1 cellular context compared by ENCODE assay signal in genomic region chr1:59730759-59731478, GRCh38.
TF ChIP-seq lines count a peak whose summit lies in the region.

No MANE protein-coding gene starts in this region.

TF ChIP-seq in K562, 482 proteins besides CTCF, POLR2A, EP300 and RAD21 (continued from another document and continues in another):
- TF ChIP-seq TSHZ1 (CRISPR knock-in tag; IDR thresholded peaks at IDR 0.05) (no peak), DLX4 (CRISPR knock-in tag; IDR thresholded peaks at IDR 0.05) (no peak), C11orf30 (IDR thresholded peaks at IDR 0.05; ENCODE audit: low read depth) (peak; percentile 98), POLR2H (tag; IDR thresholded peaks at IDR 0.05; ENCODE audit: low read depth) (no peak), SMARCB1 (IDR thresholded peaks at IDR 0.05; ENCODE audit: insufficient read length, low read depth) (no peak), HMGXB4 (CRISPR knock-in tag; IDR thresholded peaks at IDR 0.05) (no peak), TAF9B (IDR thresholded peaks at IDR 0.05; ENCODE audit: partially characterized antibody) (peak; percentile 21), DACH1 (IDR thresholded peaks at IDR 0.05; ENCODE audit: partially characterized antibody) (no peak), HDGF (IDR thresholded peaks at IDR 0.05) (no peak), ZNF561 (CRISPR knock-in tag; conservative IDR thresholded peaks at IDR 0.05) (no peak), CREM (IDR thresholded peaks at IDR 0.05; ENCODE audit: low read depth) (no peak), HCFC1 (IDR thresholded peaks at IDR 0.05; ENCODE audit: low read depth, low read length) (no peak), ZNF785 (CRISPR knock-in tag; IDR thresholded peaks at IDR 0.05) (no peak), FOXM1 (IDR thresholded peaks at IDR 0.05; ENCODE audit: low read depth) (no peak), FOXM1 (CRISPR knock-in tag; IDR thresholded peaks at IDR 0.05; ENCODE audit: low read depth) (no peak), FIP1L1 (IDR thresholded peaks at IDR 0.05; ENCODE audit: low read depth, low read length, poor library complexity, severe bottlenecking) (no peak), ZNF184 (CRISPR knock-in tag; IDR thresholded peaks at IDR 0.05) (no peak), ZBTB2 (IDR thresholded peaks at IDR 0.05) (no peak), BRCA1 (IDR thresholded peaks at IDR 0.05) (no peak), BRCA1 (CRISPR knock-in tag; IDR thresholded peaks at IDR 0.05) (no peak), RBM22 (IDR thresholded peaks at IDR 0.05; ENCODE audit: low read depth, low read length, poor library complexity, severe bottlenecking) (no peak), ZSCAN29 (IDR thresholded peaks at IDR 0.05) (no peak), ZBTB7A (IDR thresholded peaks at IDR 0.05; ENCODE audit: borderline replicate concordance, control insufficient read depth, low read depth, low read length) (no peak), KAT7 (CRISPR knock-in tag; IDR thresholded peaks at IDR 0.05; ENCODE audit: borderline replicate concordance) (no peak), GATAD2B (IDR thresholded peaks at IDR 0.05; ENCODE audit: borderline replicate concordance) (no peak), ZNF12 (CRISPR knock-in tag; IDR thresholded peaks at IDR 0.05) (no peak), TBL1XR1 (IDR thresholded peaks at IDR 0.05; ENCODE audit: low read length in 2 of 2) (no peak), SMC3 (conservative IDR thresholded peaks at IDR 0.05; ENCODE audit: insufficient read depth, low read depth, low read length) (no peak), TAF15 (IDR thresholded peaks at IDR 0.05; ENCODE audit: low read depth, low read length) (no peak), ZNF324 (CRISPR knock-in tag; IDR thresholded peaks at IDR 0.05) (no peak), BCL6 (CRISPR knock-in tag; IDR thresholded peaks at IDR 0.05) (no peak), ZNF253 (CRISPR knock-in tag; conservative IDR thresholded peaks at IDR 0.05) (no peak), TARDBP (IDR thresholded peaks at IDR 0.05) (no peak), ZNF212 (CRISPR knock-in tag; IDR thresholded peaks at IDR 0.05) (no peak), PKNOX1 (IDR thresholded peaks at IDR 0.05) (peak; percentile 92), ZNF764 (CRISPR knock-in tag; IDR thresholded peaks at IDR 0.05; ENCODE audit: low read depth) (no peak), FOXP1 (CRISPR knock-in tag; IDR thresholded peaks at IDR 0.05) (no peak), MXI1 (IDR thresholded peaks at IDR 0.05; ENCODE audit: low read depth, low read length) (no peak), POLR3G (IDR thresholded peaks at IDR 0.05; ENCODE audit: extremely low read depth, insufficient read length, insufficient replicate concordance) (no peak), PHTF2 (CRISPR knock-in tag; IDR thresholded peaks at IDR 0.05) (no peak), ARID1B (IDR thresholded peaks at IDR 0.05) (peak; percentile 78), ZNF239 (CRISPR knock-in tag; IDR thresholded peaks at IDR 0.05) (no peak)
- TF ChIP-seq, protein P1, sequence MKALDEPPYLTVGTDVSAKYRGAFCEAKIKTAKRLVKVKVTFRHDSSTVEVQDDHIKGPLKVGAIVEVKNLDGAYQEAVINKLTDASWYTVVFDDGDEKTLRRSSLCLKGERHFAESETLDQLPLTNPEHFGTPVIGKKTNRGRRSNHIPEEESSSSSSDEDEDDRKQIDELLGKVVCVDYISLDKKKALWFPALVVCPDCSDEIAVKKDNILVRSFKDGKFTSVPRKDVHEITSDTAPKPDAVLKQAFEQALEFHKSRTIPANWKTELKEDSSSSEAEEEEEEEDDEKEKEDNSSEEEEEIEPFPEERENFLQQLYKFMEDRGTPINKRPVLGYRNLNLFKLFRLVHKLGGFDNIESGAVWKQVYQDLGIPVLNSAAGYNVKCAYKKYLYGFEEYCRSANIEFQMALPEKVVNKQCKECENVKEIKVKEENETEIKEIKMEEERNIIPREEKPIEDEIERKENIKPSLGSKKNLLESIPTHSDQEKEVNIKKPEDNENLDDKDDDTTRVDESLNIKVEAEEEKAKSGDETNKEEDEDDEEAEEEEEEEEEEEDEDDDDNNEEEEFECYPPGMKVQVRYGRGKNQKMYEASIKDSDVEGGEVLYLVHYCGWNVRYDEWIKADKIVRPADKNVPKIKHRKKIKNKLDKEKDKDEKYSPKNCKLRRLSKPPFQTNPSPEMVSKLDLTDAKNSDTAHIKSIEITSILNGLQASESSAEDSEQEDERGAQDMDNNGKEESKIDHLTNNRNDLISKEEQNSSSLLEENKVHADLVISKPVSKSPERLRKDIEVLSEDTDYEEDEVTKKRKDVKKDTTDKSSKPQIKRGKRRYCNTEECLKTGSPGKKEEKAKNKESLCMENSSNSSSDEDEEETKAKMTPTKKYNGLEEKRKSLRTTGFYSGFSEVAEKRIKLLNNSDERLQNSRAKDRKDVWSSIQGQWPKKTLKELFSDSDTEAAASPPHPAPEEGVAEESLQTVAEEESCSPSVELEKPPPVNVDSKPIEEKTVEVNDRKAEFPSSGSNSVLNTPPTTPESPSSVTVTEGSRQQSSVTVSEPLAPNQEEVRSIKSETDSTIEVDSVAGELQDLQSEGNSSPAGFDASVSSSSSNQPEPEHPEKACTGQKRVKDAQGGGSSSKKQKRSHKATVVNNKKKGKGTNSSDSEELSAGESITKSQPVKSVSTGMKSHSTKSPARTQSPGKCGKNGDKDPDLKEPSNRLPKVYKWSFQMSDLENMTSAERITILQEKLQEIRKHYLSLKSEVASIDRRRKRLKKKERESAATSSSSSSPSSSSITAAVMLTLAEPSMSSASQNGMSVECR (CRISPR knock-in tag; IDR thresholded peaks at IDR 0.05): no peak
- TF ChIP-seq, protein P2, sequence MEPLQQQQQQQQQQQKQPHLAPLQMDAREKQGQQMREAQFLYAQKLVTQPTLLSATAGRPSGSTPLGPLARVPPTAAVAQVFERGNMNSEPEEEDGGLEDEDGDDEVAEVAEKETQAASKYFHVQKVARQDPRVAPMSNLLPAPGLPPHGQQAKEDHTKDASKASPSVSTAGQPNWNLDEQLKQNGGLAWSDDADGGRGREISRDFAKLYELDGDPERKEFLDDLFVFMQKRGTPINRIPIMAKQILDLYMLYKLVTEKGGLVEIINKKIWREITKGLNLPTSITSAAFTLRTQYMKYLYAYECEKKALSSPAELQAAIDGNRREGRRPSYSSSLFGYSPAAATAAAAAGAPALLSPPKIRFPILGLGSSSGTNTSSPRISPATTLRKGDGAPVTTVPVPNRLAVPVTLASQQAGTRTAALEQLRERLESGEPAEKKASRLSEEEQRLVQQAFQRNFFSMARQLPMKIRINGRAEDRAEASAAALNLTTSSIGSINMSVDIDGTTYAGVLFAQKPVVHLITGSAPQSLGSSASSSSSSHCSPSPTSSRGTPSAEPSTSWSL (CRISPR knock-in tag; IDR thresholded peaks at IDR 0.05; ENCODE audit: borderline replicate concordance): no peak
- TF ChIP-seq, protein P3, sequence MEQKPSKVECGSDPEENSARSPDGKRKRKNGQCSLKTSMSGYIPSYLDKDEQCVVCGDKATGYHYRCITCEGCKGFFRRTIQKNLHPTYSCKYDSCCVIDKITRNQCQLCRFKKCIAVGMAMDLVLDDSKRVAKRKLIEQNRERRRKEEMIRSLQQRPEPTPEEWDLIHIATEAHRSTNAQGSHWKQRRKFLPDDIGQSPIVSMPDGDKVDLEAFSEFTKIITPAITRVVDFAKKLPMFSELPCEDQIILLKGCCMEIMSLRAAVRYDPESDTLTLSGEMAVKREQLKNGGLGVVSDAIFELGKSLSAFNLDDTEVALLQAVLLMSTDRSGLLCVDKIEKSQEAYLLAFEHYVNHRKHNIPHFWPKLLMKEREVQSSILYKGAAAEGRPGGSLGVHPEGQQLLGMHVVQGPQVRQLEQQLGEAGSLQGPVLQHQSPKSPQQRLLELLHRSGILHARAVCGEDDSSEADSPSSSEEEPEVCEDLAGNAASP (IDR thresholded peaks at IDR 0.05): no peak
- TF ChIP-seq, protein P4, sequence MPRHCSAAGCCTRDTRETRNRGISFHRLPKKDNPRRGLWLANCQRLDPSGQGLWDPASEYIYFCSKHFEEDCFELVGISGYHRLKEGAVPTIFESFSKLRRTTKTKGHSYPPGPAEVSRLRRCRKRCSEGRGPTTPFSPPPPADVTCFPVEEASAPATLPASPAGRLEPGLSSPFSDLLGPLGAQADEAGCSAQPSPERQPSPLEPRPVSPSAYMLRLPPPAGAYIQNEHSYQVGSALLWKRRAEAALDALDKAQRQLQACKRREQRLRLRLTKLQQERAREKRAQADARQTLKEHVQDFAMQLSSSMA (CRISPR knock-in tag; IDR thresholded peaks at IDR 0.05): no peak
- TF ChIP-seq, protein P5, sequence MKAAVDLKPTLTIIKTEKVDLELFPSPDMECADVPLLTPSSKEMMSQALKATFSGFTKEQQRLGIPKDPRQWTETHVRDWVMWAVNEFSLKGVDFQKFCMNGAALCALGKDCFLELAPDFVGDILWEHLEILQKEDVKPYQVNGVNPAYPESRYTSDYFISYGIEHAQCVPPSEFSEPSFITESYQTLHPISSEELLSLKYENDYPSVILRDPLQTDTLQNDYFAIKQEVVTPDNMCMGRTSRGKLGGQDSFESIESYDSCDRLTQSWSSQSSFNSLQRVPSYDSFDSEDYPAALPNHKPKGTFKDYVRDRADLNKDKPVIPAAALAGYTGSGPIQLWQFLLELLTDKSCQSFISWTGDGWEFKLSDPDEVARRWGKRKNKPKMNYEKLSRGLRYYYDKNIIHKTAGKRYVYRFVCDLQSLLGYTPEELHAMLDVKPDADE (conservative IDR thresholded peaks at IDR 0.05; ENCODE audit: control insufficient read depth, low read depth, low read length): no peak
- TF ChIP-seq, protein P6, sequence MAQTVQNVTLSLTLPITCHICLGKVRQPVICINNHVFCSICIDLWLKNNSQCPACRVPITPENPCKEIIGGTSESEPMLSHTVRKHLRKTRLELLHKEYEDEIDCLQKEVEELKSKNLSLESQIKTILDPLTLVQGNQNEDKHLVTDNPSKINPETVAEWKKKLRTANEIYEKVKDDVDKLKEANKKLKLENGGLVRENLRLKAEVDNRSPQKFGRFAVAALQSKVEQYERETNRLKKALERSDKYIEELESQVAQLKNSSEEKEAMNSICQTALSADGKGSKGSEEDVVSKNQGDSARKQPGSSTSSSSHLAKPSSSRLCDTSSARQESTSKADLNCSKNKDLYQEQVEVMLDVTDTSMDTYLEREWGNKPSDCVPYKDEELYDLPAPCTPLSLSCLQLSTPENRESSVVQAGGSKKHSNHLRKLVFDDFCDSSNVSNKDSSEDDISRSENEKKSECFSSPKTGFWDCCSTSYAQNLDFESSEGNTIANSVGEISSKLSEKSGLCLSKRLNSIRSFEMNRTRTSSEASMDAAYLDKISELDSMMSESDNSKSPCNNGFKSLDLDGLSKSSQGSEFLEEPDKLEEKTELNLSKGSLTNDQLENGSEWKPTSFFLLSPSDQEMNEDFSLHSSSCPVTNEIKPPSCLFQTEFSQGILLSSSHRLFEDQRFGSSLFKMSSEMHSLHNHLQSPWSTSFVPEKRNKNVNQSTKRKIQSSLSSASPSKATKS (CRISPR knock-in tag; IDR thresholded peaks at IDR 0.05): no peak
